19 cellular contexts compared by ENCODE assay signal in genomic region chr15:81288616-81289015, GRCh38. TPM values are rescaled to one million over a fixed set of nuclear protein-coding genes. Genes with fewer than 3 reads are reported as not detected.
DNase-seq lines count a peak whose midpoint lies in the region; ATAC-seq and TF ChIP-seq lines count a peak whose summit lies in the region.
"Had no signal": no experiment of that assay in that cellular context is flagged by ENCODE, and none has a peak within 500 bp of the region (broad histone marks: within the 10 kb centered on the region; RNA-seq: fewer than 3 reads in every experiment).

No MANE protein-coding gene starts in this region.

- intact Hi-C loops in activated CD4-positive, alpha-beta T cell treated with anti-CD3 and anti-CD28 coated beads for 36 hours (cut with DNase I, micrococcal nuclease), result loop anchor here in 1 of 2 experiments (5.0 kb wide), 1 partner anchor 34 kb away; the partner anchor contains the start of gene STARD5
- intact Hi-C loops in CD8-positive, alpha-beta T cell (cut with DNase I, micrococcal nuclease), result loop anchor here in 1 of 2 experiments (5.0 kb wide), 1 partner anchor 34 kb away; the partner anchor contains the start of gene STARD5
- intact Hi-C loops in activated B cell treated with CpG ODN at 0.5 μM for 24 hours (cut with micrococcal nuclease), result loop anchor here (5.0 kb wide), 1 partner anchor 759 kb away; the partner anchor contains the start of gene MEX3B

- peak overlapping the region; percentile 52 for H3K27ac Mint-ChIP-seq in activated CD4-positive, alpha-beta T cell treated with anti-CD3 and anti-CD28 coated beads for 36 hours
- peak overlapping the region; percentile 98 for H3K27ac Mint-ChIP-seq in CD8-positive, alpha-beta T cell
- H3K27ac Mint-ChIP-seq in activated B cell treated with CpG ODN at 0.5 μM for 24 hours, result peak overlapping the region; percentile 96
- H3K27ac Mint-ChIP-seq in naive thymus-derived CD8-positive, alpha-beta T cell, result peak overlapping the region; percentile 67 to 99 (median 97)

- CTCF ChIA-PET in activated CD4-positive, alpha-beta T cell treated with anti-CD3 and anti-CD28 coated beads for 36 hours (lab: Charles Lee), result no interaction called here
- CTCF ChIA-PET in CD8-positive, alpha-beta T cell (lab: Charles Lee), result interaction anchor here (23.5 kb wide), 1 partner anchor 15 kb away, joined by 498 read pairs; no protein-coding TSS in a partner anchor
- CTCF ChIA-PET in activated B cell treated with CpG ODN at 0.5 μM for 24 hours (lab: Charles Lee), result no interaction called here

- H3K27me3 Mint-ChIP-seq in activated CD4-positive, alpha-beta T cell treated with anti-CD3 and anti-CD28 coated beads for 36 hours, result no peaks in the 10 kb centered on the region
- H3K27me3 Mint-ChIP-seq in CD8-positive, alpha-beta T cell (ENCODE audit: low read depth), result no peaks in the 10 kb centered on the region
- no peaks in the 10 kb centered on the region for H3K27me3 Mint-ChIP-seq in activated B cell treated with CpG ODN at 0.5 μM for 24 hours
- H3K27me3 Mint-ChIP-seq in naive thymus-derived CD8-positive, alpha-beta T cell, result no peaks in the 10 kb centered on the region

- POLR2A ChIA-PET in activated CD4-positive, alpha-beta T cell treated with anti-CD3 and anti-CD28 coated beads for 36 hours (lab: Charles Lee), result no interaction called here
- POLR2A ChIA-PET in CD8-positive, alpha-beta T cell (lab: Charles Lee), result no interaction called here
- POLR2A ChIA-PET in activated B cell treated with CpG ODN at 0.5 μM for 24 hours (lab: Charles Lee), result interaction anchor here (14.9 kb wide), 1 partner anchor 17 kb away, joined by 631 read pairs; no protein-coding TSS in a partner anchor
- POLR2A ChIA-PET in naive thymus-derived CD8-positive, alpha-beta T cell (lab: Charles Lee), result no interaction called here

- no peak for ATAC-seq in activated CD4-positive, alpha-beta T cell treated with anti-CD3 and anti-CD28 coated beads for 36 hours
- no peak for ATAC-seq in CD8-positive, alpha-beta T cell
- ATAC-seq in activated B cell treated with CpG ODN at 0.5 μM for 24 hours (ENCODE audit: low read depth) (no peak), HG03571 (IDR thresholded peaks at IDR 0.05; ENCODE audit: unreplicated experiment) (no peak)
- ATAC-seq in naive thymus-derived CD8-positive, alpha-beta T cell, result no peak

- no peak overlapping the region for H3K4me3 ChIP-seq in CD8-positive, alpha-beta T cell (ENCODE audit: low read depth, low read length)

- H3K4me1 ChIP-seq in CD8-positive, alpha-beta T cell (ENCODE audit: insufficient read depth, low read length), result peaks cover 95% of the 10 kb centered on the region
- H3K4me1 ChIP-seq: BE2C, Caco-2 had no signal

- no peaks in the 10 kb centered on the region for H3K36me3 ChIP-seq in CD8-positive, alpha-beta T cell (ENCODE audit: insufficient read depth, low read length)
- H3K36me3 ChIP-seq: BE2C had no signal

- H3K9me3 Mint-ChIP-seq in activated CD4-positive, alpha-beta T cell treated with anti-CD3 and anti-CD28 coated beads for 36 hours (ENCODE audit: low read depth), result peaks cover 12% of the 10 kb centered on the region
- peaks cover 6% of the 10 kb centered on the region for H3K9me3 Mint-ChIP-seq in CD8-positive, alpha-beta T cell
- H3K9me3 Mint-ChIP-seq in activated B cell treated with CpG ODN at 0.5 μM for 24 hours, result peaks cover 3% of the 10 kb centered on the region
- peaks cover 0 to 9% (median 0%) of the 10 kb centered on the region in 9 donors for H3K9me3 Mint-ChIP-seq in naive thymus-derived CD8-positive, alpha-beta T cell

- H3K9me3 ChIP-seq in CD8-positive, alpha-beta T cell (ENCODE audit: low read length), result no peaks in the 10 kb centered on the region
- H3K9me3 ChIP-seq: BE2C, Caco-2 had no signal

- no peak overlapping the region for H3K4me3 Mint-ChIP-seq in activated CD4-positive, alpha-beta T cell treated with anti-CD3 and anti-CD28 coated beads for 36 hours
- no peak overlapping the region for H3K4me3 Mint-ChIP-seq in CD8-positive, alpha-beta T cell
- H3K4me3 Mint-ChIP-seq in activated B cell treated with CpG ODN at 0.5 μM for 24 hours, result peak overlapping the region; percentile 5
- peak overlapping the region in 9 of 10 donors; percentile 8 to 72 (median 33) for H3K4me3 Mint-ChIP-seq in naive thymus-derived CD8-positive, alpha-beta T cell

- DNase-seq in activated CD4-positive, alpha-beta T cell treated with anti-CD3 and anti-CD28 coated beads for 36 hours, result no peak
- DNase-seq in activated CD4-positive, alpha-beta T cell treated with anti-CD3 and anti-CD28 coated beads, Interleukin-2, amount 50 U/mL, for 1 hour, result no peak
- DNase-seq in CD8-positive, alpha-beta T cell, result no peak
- DNase-seq in activated B cell treated with CpG ODN at 0.5 μM for 24 hours (no peak), DMS79 (lab: John Stamatoyannopoulos, UW) (no peak)
- DNase-seq in naive thymus-derived CD8-positive, alpha-beta T cell, result no peak
- DNase-seq in stimulated activated CD4-positive, alpha-beta T cell treated with anti-CD3 and anti-CD28 coated beads, Interleukin-12 subunit alpha, Interleukin-12 subunit beta, amount 100 ng/mL, for 4 hours, result no peak
- DNase-seq: BE2C, Caco-2, DMS53, GOT3, KBM-7, NCI-H1436 treated with DMSO at 0.1 percent for 48 hours, NCI-H2029 treated with DMSO at 0.1 percent for 48 hours, NCI-H2171 treated with DMSO at 0.1 percent for 48 hours, NCI-H446 treated with DMSO at 0.1 percent for 48 hours had no signal

- no peak for TF ChIP-seq CTCF in CD8-positive, alpha-beta T cell (IDR thresholded peaks at IDR 0.05)
- no peak for TF ChIP-seq CTCF in activated B cell treated with CpG ODN at 0.5 μM for 24 hours (IDR thresholded peaks at IDR 0.05)

- H3K4me1 Mint-ChIP-seq in activated CD4-positive, alpha-beta T cell treated with anti-CD3 and anti-CD28 coated beads for 36 hours, result peaks cover 86% of the 10 kb centered on the region
- peaks cover 93% of the 10 kb centered on the region for H3K4me1 Mint-ChIP-seq in CD8-positive, alpha-beta T cell (ENCODE audit: low read depth)
- H3K4me1 Mint-ChIP-seq in activated B cell treated with CpG ODN at 0.5 μM for 24 hours, result peaks cover 96% of the 10 kb centered on the region
- H3K4me1 Mint-ChIP-seq in naive thymus-derived CD8-positive, alpha-beta T cell, result peaks cover 55 to 96% (median 94%) of the 10 kb centered on the region in 4 donors

- H3K36me3 Mint-ChIP-seq in activated CD4-positive, alpha-beta T cell treated with anti-CD3 and anti-CD28 coated beads for 36 hours (ENCODE audit: low read depth), result peaks cover 43% of the 10 kb centered on the region
- no peaks in the 10 kb centered on the region for H3K36me3 Mint-ChIP-seq in CD8-positive, alpha-beta T cell
- H3K36me3 Mint-ChIP-seq in activated B cell treated with CpG ODN at 0.5 μM for 24 hours (ENCODE audit: low read depth), result peaks cover 9% of the 10 kb centered on the region
- peaks cover 0 to 4% (median 0%) of the 10 kb centered on the region in 3 donors for H3K36me3 Mint-ChIP-seq in naive thymus-derived CD8-positive, alpha-beta T cell

- H3K27ac ChIP-seq in CD8-positive, alpha-beta T cell (ENCODE audit: low read depth, low read length), result no peak overlapping the region
- H3K27ac ChIP-seq: 22Rv1, RWPE1 had no signal

- H3K27me3 ChIP-seq in CD8-positive, alpha-beta T cell (ENCODE audit: insufficient read depth, low read length), result no peaks in the 10 kb centered on the region
- H3K27me3 ChIP-seq: BE2C had no signal

RNA-seq across cellular contexts. Expression of gene STARD5, which starts 35.3 kb away (rescaled TPM):
- total RNA-seq in activated CD4-positive, alpha-beta T cell treated with anti-CD3 and anti-CD28 coated beads for 36 hours, result 1 to 10 TPM; 8.9 to 9.2 TPM
- total RNA-seq in CD8-positive, alpha-beta T cell, result 10 to 100 TPM; 13.6 to 14.3 TPM
- total RNA-seq in activated B cell treated with CpG ODN at 0.5 μM for 24 hours, result 10.5 and 14.3 TPM in 2 replicates
- 10 to 100 TPM; 10.8 to 12.8 TPM for total RNA-seq in naive thymus-derived CD8-positive, alpha-beta T cell
- 1 to 10 TPM; 3.8 to 6.9 (median 4.5) TPM for polyA plus RNA-seq in naive thymus-derived CD8-positive, alpha-beta T cell

Comparison
In these comparisons a context has a peak if more than half of its experiments do, and no peak if none do; other contexts are left out.
1. H3K4me3 Mint-ChIP-seq: peak in activated B cell treated with CpG ODN at 0.5 μM for 24 hours (single experiment) and naive thymus-derived CD8-positive, alpha-beta T cell (9 of 10); none in activated CD4-positive, alpha-beta T cell treated with anti-CD3 and anti-CD28 coated beads for 36 hours (single experiment) and CD8-positive, alpha-beta T cell (single experiment).
2. Peak in every context shown above with its lines, with median percentiles within 50 percentile points of each other: H3K27ac Mint-ChIP-seq.